ENCODE assay signal across 8 cellular contexts in the genomic region with DNA sequence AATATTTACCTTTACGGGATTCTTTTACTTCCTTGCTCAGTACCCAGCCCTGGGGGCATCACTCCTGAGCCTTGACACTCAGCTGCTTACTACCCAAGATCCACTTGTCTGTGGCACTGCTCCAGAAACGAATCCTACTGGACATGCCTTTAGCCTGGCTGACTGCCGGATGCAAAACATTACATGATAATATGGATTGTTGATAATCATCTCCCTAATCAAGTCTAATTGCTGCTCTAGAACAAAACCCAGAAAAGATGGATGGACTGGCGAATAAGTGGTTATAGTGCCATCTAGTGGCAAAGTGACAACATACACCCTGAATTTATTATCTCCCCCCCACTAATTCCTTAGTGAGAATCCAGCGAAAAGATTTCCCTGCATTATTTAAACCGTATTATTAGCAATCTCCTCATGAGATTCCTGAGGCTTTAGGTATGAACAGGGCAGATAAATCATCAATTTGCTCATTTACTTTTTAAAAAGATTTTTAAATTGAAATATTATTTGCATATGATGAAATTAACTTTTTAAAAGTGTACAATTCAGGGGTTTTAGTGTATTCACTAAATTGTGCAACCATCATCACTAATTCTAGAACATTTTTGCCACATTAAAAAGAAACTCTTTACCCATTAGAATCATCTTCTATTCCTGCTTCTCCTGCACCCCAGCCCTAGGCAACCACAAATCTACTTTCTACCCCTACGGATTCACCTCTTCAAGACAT.
A peak's percentile ranks its signal among the peaks of the same experiment; 100 is the strongest.
DNase-seq lines count a peak whose midpoint lies in the region; ATAC-seq, FAIRE-seq and TF ChIP-seq lines count a peak whose summit lies in the region.

No MANE protein-coding gene starts in this region.

- 18 to 23% methylated on average over 7 of the region's 7 CpGs for WGBS in sigmoid colon, 2 donors

- peak; percentile 46 for ATAC-seq in activated T-helper 17 cell treated with anti-CD3 and anti-CD28 coated beads, Interleukin-2, amount 50 U/mL, for 72 hours (replicated peaks)
- ATAC-seq in left cardiac atrium (peak; percentile 27 to 44), GM18858 (IDR thresholded peaks at IDR 0.05; ENCODE audit: unreplicated experiment) (no peak), HG03457 (IDR thresholded peaks at IDR 0.05; ENCODE audit: unreplicated experiment) (no peak)

- H3K9me3 ChIP-seq in sigmoid colon = no peaks in the 10 kb centered on the region

- intact Hi-C loops in left cardiac atrium (cut with DNase I) = loop anchor here in 1 of 2 donors (10.0 kb wide), 1 partner anchor 274 kb away; no protein-coding TSS in a partner anchor
- intact Hi-C loops in sigmoid colon (cut with DNase I) = no loop called here

- no peaks in the 10 kb centered on the region for H3K36me3 Mint-ChIP-seq in activated T-helper 17 cell treated with anti-CD3 and anti-CD28 coated beads, Interleukin-2, amount 50 U/mL, for 72 hours (ENCODE audit: low read depth)

- H3K36me3 ChIP-seq in sigmoid colon = peaks cover 0 to 7% (median 3%) of the 10 kb centered on the region in 4 donors

- H3K4me1 ChIP-seq in sigmoid colon = no peaks in the 10 kb centered on the region

- H3K4me3 ChIP-seq in sigmoid colon = no peak overlapping the region

- TF ChIP-seq CTCF in sigmoid colon (IDR thresholded peaks at IDR 0.05) = peak; percentile 55 to 68 (median 62)

- no peak overlapping the region for H3K4me3 Mint-ChIP-seq in activated T-helper 17 cell treated with anti-CD3 and anti-CD28 coated beads, Interleukin-2, amount 50 U/mL, for 72 hours

- H3K27ac Mint-ChIP-seq in activated T-helper 17 cell treated with anti-CD3 and anti-CD28 coated beads, Interleukin-2, amount 50 U/mL, for 72 hours = peak overlapping the region; percentile 44

- H3K27me3 Mint-ChIP-seq in activated T-helper 17 cell treated with anti-CD3 and anti-CD28 coated beads, Interleukin-2, amount 50 U/mL, for 72 hours = no peaks in the 10 kb centered on the region

- DNase-seq in CMK (ENCODE audit: low read depth) (peak; percentile 31), H54 (ENCODE audit: insufficient read length, low spot score) (peak; percentile 57), NCI-H345 treated with DMSO at 0.1 percent for 48 hours (lab: John Stamatoyannopoulos, UW; ENCODE audit: unreplicated experiment) (peak; percentile 40), left cardiac atrium (no peak), sigmoid colon (no peak)

- H3K9me3 Mint-ChIP-seq in activated T-helper 17 cell treated with anti-CD3 and anti-CD28 coated beads, Interleukin-2, amount 50 U/mL, for 72 hours = no peaks in the 10 kb centered on the region

- H3K27me3 ChIP-seq in sigmoid colon = no peaks in the 10 kb centered on the region

- H3K4me1 Mint-ChIP-seq in activated T-helper 17 cell treated with anti-CD3 and anti-CD28 coated beads, Interleukin-2, amount 50 U/mL, for 72 hours = peaks cover 6% of the 10 kb centered on the region

- FAIRE-seq in H54 (lab: Jason Lieb, UNC) = peak; percentile 73

- TF ChIP-seq POLR2A in H54 (IDR thresholded peaks at IDR 0.05; ENCODE audit: low read depth, low read length) = no peak
- TF ChIP-seq POLR2A in sigmoid colon (IDR thresholded peaks at IDR 0.05) = no peak

- no peak overlapping the region for H3K27ac ChIP-seq in sigmoid colon

- no peak for TF ChIP-seq EP300 in sigmoid colon (IDR thresholded peaks at IDR 0.05)

Comparison
In these comparisons a context has a peak if more than half of its experiments do, and no peak if none do; other contexts are left out.
1. DNase-seq: peak in CMK (single experiment), H54 (single experiment) and NCI-H345 treated with DMSO at 0.1 percent for 48 hours (single experiment); none in left cardiac atrium (single experiment) and sigmoid colon (single experiment).
2. ATAC-seq: peak in activated T-helper 17 cell treated with anti-CD3 and anti-CD28 coated beads, Interleukin-2, amount 50 U/mL, for 72 hours (single experiment) and left cardiac atrium (2 of 2); none in GM18858 (single experiment) and HG03457 (single experiment).